17 cellular contexts compared by ENCODE assay signal in genomic region chr6:153958860-153959259, GRCh38.
"Had no signal": no experiment of that assay in that cellular context is flagged by ENCODE, and none has a peak within 500 bp of the region (broad histone marks: within the 10 kb centered on the region; RNA-seq: fewer than 3 reads in every experiment).

No MANE protein-coding gene starts in this region.

- H3K27me3 ChIP-seq: hepatocyte, neutrophil, transverse colon had no signal

- ATAC-seq: psoas muscle; sciatic nerve; stimulated activated naive B cell treated with anti-CD40 and anti-IgM and Interleukin-4, amounts not matched to agents 10 μg/mL and 1 μg/mL and 100 μg/mL, for 72 hours; stimulated activated naive CD8-positive, alpha-beta T cell treated with anti-CD3 and anti-CD28 coated beads, Interleukin-15, amount 100 ng/mL, for 72 hours had no signal

- H2AFZ ChIP-seq: hepatocyte had no signal

- H3K4me1 ChIP-seq: psoas muscle, transverse colon had no signal

- H3K79me2 ChIP-seq: hepatocyte had no signal

- H3K27me3 Mint-ChIP-seq: naive B cell; stimulated activated naive B cell treated with anti-CD40 and anti-IgM and Interleukin-4, amounts not matched to agents 10 μg/mL and 1 μg/mL and 100 μg/mL, for 72 hours; stimulated activated naive CD8-positive, alpha-beta T cell treated with anti-CD3 and anti-CD28 coated beads, Interleukin-15, amount 100 ng/mL, for 72 hours had no signal

- H3K36me3 Mint-ChIP-seq: naive B cell; stimulated activated naive B cell treated with anti-CD40 and anti-IgM and Interleukin-4, amounts not matched to agents 10 μg/mL and 1 μg/mL and 100 μg/mL, for 72 hours had no signal

- H3K9me3 Mint-ChIP-seq: nephron; stimulated activated naive CD8-positive, alpha-beta T cell treated with anti-CD3 and anti-CD28 coated beads, Interleukin-15, amount 100 ng/mL, for 72 hours had no signal

- H3K4me3 ChIP-seq: hepatocyte, psoas muscle, thoracic aorta, transverse colon had no signal

- H3K4me1 Mint-ChIP-seq: stimulated activated naive CD8-positive, alpha-beta T cell treated with anti-CD3 and anti-CD28 coated beads, Interleukin-15, amount 100 ng/mL, for 72 hours had no signal

- H3K27ac Mint-ChIP-seq: stimulated activated naive B cell treated with anti-CD40 and anti-IgM and Interleukin-4, amounts not matched to agents 10 μg/mL and 1 μg/mL and 100 μg/mL, for 72 hours; stimulated activated naive CD8-positive, alpha-beta T cell treated with anti-CD3 and anti-CD28 coated beads, Interleukin-15, amount 100 ng/mL, for 72 hours had no signal

- H3K4me2 ChIP-seq: hepatocyte had no signal

- DNase-seq: erythroblast; foreskin melanocyte; head of caudate nucleus; kidney glomerular epithelial cell; mesendoderm; naive B cell; psoas muscle; stimulated activated CD4-positive, alpha-beta T cell treated with anti-CD3 and anti-CD28 coated beads, Interleukin-2, amount 100 ng/mL, for 24 hours; stimulated activated CD4-positive, alpha-beta T cell treated with anti-CD3 and anti-CD28 coated beads, Interleukin-4, amount 100 ng/mL, for 4 hours; stimulated activated naive B cell treated with anti-CD40 and anti-IgM and Interleukin-4, amounts not matched to agents 10 μg/mL and 1 μg/mL and 100 μg/mL, for 72 hours; stimulated activated naive CD8-positive, alpha-beta T cell treated with anti-CD3 and anti-CD28 coated beads, Interleukin-15, amount 100 ng/mL, for 72 hours; transverse colon had no signal

- H3K36me3 ChIP-seq: neutrophil, thoracic aorta, transverse colon had no signal

- H3K4me3 Mint-ChIP-seq: naive B cell; nephron; stimulated activated naive B cell treated with anti-CD40 and anti-IgM and Interleukin-4, amounts not matched to agents 10 μg/mL and 1 μg/mL and 100 μg/mL, for 72 hours; stimulated activated naive CD8-positive, alpha-beta T cell treated with anti-CD3 and anti-CD28 coated beads, Interleukin-15, amount 100 ng/mL, for 72 hours had no signal

- H3K27ac ChIP-seq: hepatocyte, neutrophil, psoas muscle, thoracic aorta, transverse colon had no signal

- H3K9me3 ChIP-seq: neutrophil, psoas muscle, thoracic aorta, transverse colon had no signal
